ENCODE assay signal across 20 cellular contexts in the genomic region with DNA sequence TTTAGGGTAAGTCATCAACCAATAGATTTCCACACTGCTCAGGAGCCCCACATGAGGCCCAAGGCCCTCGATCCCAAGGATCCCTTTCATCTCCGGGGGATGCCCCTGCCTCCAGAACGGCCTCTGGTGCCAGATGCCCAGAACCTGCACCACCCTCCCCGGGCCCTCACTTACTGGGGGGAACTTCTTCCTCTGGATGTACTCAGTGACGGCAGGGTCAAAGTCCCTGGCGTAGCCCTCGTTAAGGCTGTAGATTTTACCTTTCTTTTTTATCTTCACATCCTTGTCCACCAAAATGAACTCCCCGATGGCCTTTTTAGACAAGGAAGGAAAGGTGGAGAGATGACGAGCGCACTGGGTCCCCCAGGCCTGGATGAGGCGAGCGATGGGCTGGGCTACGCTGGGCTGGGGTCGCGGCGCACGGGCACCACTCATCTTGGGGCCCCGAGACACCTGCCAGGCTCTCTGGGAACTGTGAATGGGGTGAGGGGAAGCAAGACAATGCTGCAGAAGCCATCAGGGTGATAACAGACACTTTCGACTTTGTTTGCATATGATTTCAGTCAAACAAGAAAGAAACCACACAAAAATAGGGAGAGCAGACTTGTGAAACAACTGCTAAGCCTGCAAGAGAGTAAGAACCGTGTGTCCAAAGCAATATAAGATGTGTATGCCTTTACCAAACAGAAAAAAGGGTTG. TPM values are rescaled to one million over a fixed set of nuclear protein-coding genes. Genes with fewer than 3 reads are reported as not detected.
DNase-seq lines count a peak whose midpoint lies in the region; ATAC-seq and TF ChIP-seq lines count a peak whose summit lies in the region.
"Had no signal": no experiment of that assay in that cellular context is flagged by ENCODE, and none has a peak within 500 bp of the region (broad histone marks: within the 10 kb centered on the region; RNA-seq: fewer than 3 reads in every experiment).

No MANE protein-coding gene starts in this region.

- H3K79me2 ChIP-seq in OCI-LY1 (ENCODE audit: insufficient read depth, low read length), result no peaks in the 10 kb centered on the region

- no peaks in the 10 kb centered on the region for H4K20me1 ChIP-seq in OCI-LY1 (ENCODE audit: insufficient read depth, low read length)
- H4K20me1 ChIP-seq: BLaER1 treated with 17β-estradiol and CSF1 and Interleukin-3, amounts not matched to agents 10 nM and 100 nM had no signal

- no peak overlapping the region for H4K91ac ChIP-seq in neuronal stem cell (ENCODE audit: low read depth, low read length, poor library complexity)

- peaks cover 34% of the 10 kb centered on the region for H3K4me1 ChIP-seq in OCI-LY1 (ENCODE audit: insufficient read depth, low read length, severe bottlenecking)
- peaks cover 11 to 13% of the 10 kb centered on the region in 2 donors for H3K4me1 ChIP-seq in neuronal stem cell (ENCODE audit: control insufficient read depth in 2 of 2, insufficient read depth in 1 of 2, low read depth in 1 of 2, low read length in 2 of 2)

- H3K36me3 ChIP-seq in OCI-LY1 (ENCODE audit: insufficient read depth, low read length), result no peaks in the 10 kb centered on the region
- no peaks in the 10 kb centered on the region for H3K36me3 ChIP-seq in neuronal stem cell (replicated peaks in 1 of 2; ENCODE audit: control insufficient read depth in 2 of 2, insufficient read depth in 2 of 2, low read length in 2 of 2)
- H3K36me3 ChIP-seq: BLaER1 treated with 17β-estradiol and CSF1 and Interleukin-3, amounts not matched to agents 10 nM and 100 nM had no signal

- peak overlapping the region; percentile 42 for H3K18ac ChIP-seq in neuronal stem cell (ENCODE audit: low read length)

- H3K27me3 ChIP-seq in OCI-LY1 (ENCODE audit: insufficient read depth, low read length) (no peaks in the 10 kb centered on the region), neuronal stem cell (ENCODE audit: control insufficient read depth in 3 of 3, insufficient read depth in 3 of 3, low read depth in 1 of 3, low read length in 3 of 3) (peaks cover 0 to 15% (median 0%) of the 10 kb centered on the region in 3 experiments), dorsolateral prefrontal cortex (peaks cover 0 to 9% (median 0%) of the 10 kb centered on the region in 45 donors)

- H3K14ac ChIP-seq in neuronal stem cell (ENCODE audit: low read length), result no peak overlapping the region

- H3K9ac ChIP-seq in OCI-LY1 (ENCODE audit: low read length), result no peak overlapping the region
- H3K9ac ChIP-seq in neuronal stem cell (ENCODE audit: low read depth, low read length, poor library complexity), result no peak overlapping the region
- H3K9ac ChIP-seq: BLaER1 treated with 17β-estradiol and CSF1 and Interleukin-3, amounts not matched to agents 10 nM and 100 nM; GM23248; KMS-11 had no signal

- WGBS in neuronal stem cell (ENCODE audit: extremely low coverage in 2 of 2, insufficient read length in 2 of 2, insufficient replicate concordance in 1 of 2), 2 donors, result no CpG with 5 or more reads among the region's 20 CpGs

- no peaks in the 10 kb centered on the region for H3K9me2 ChIP-seq in OCI-LY1 (ENCODE audit: low read depth, low read length)

- H3K79me1 ChIP-seq in neuronal stem cell (ENCODE audit: low read depth, low read length), result no peaks in the 10 kb centered on the region

- H2BK5ac ChIP-seq in neuronal stem cell (ENCODE audit: low read length), result no peak overlapping the region

- DNase-seq in GM12865 (ENCODE audit: low read depth), result peak; percentile 10
- DNase-seq in left colon, result peak; percentile 61 to 86
- no peak for DNase-seq in neuronal stem cell (ENCODE audit: low spot score)
- DNase-seq in middle frontal gyrus (ENCODE audit: extremely low spot score, low spot score), result no peak
- DNase-seq in posterior vena cava (ENCODE audit: low spot score), result no peak
- DNase-seq in dorsolateral prefrontal cortex, result no peak
- DNase-seq: 8988T, EL, GM23248, NCI-H1105 treated with DMSO at 0.1 percent for 48 hours, NCI-H187 treated with DMSO at 0.1 percent for 48 hours, NCI-H2171, NCI-H82, RPMI8226 had no signal

- no peak overlapping the region for H3K4ac ChIP-seq in neuronal stem cell (ENCODE audit: low read length)

- H3K27ac ChIP-seq in OCI-LY1 (ENCODE audit: low read depth, low read length, poor library complexity, severe bottlenecking) (peak overlapping the region; percentile 54), neuronal stem cell (replicated peaks; ENCODE audit: low read length) (no peak overlapping the region), dorsolateral prefrontal cortex (no peak overlapping the region)
- H3K27ac ChIP-seq: BLaER1 treated with 17β-estradiol and CSF1 and Interleukin-3, amounts not matched to agents 10 nM and 100 nM; GM23248; HL-60; KMS-11 had no signal

- intact Hi-C loops in left colon (cut with DNase I, micrococcal nuclease) (no loop called here), posterior vena cava (cut with DNase I) (no loop called here), dorsolateral prefrontal cortex (cut with DNase I) (no loop called here)

- H3K4me2 ChIP-seq in OCI-LY1 (ENCODE audit: low read length) (peak overlapping the region; percentile 10; the same call in 1 of the 2 replicates), neuronal stem cell (ENCODE audit: insufficient read depth, low read length, poor library complexity, severe bottlenecking) (no peak overlapping the region)
- H3K4me2 ChIP-seq: BLaER1 treated with 17β-estradiol and CSF1 and Interleukin-3, amounts not matched to agents 10 nM and 100 nM; KMS-11 had no signal

- no peak overlapping the region for H4K8ac ChIP-seq in neuronal stem cell (ENCODE audit: low read depth, low read length)

- TF ChIP-seq CTCF in GM12865 (IDR thresholded peaks at IDR 0.05; ENCODE audit: insufficient read depth, low read depth, low read length, missing control alignments), result no peak
- TF ChIP-seq CTCF in OCI-LY1 (IDR thresholded peaks at IDR 0.05; ENCODE audit: low read length), result no peak
- no peak for TF ChIP-seq CTCF in dorsolateral prefrontal cortex (IDR thresholded peaks at IDR 0.05 in 54 of 56, conservative IDR thresholded peaks at IDR 0.05 in 2 of 56; ENCODE audit: low read depth in 1 of 56, partially characterized antibody in 56 of 56)

- no peak overlapping the region for H2AFZ ChIP-seq in OCI-LY1 (ENCODE audit: low read length)
- peak overlapping the region; percentile 92 for H2AFZ ChIP-seq in neuronal stem cell (ENCODE audit: low read length)
- H2AFZ ChIP-seq: GM23248 had no signal

- peak overlapping the region; percentile 71 for H2BK15ac ChIP-seq in neuronal stem cell (ENCODE audit: low read length)

- no peak overlapping the region for H2AK5ac ChIP-seq in neuronal stem cell (ENCODE audit: low read depth, low read length)

- no peaks in the 10 kb centered on the region for H3K9me3 ChIP-seq in OCI-LY1 (ENCODE audit: low read length)
- no peaks in the 10 kb centered on the region for H3K9me3 ChIP-seq in neuronal stem cell (replicated peaks in 1 of 2; ENCODE audit: control insufficient read depth in 2 of 2, insufficient read depth in 1 of 2, low read depth in 1 of 2, low read length in 2 of 2)
- H3K9me3 ChIP-seq: BLaER1 treated with 17β-estradiol and CSF1 and Interleukin-3, amounts not matched to agents 10 nM and 100 nM had no signal

- H3K4me3 ChIP-seq in GM12865 (ENCODE audit: low read depth, low read length), result no peak overlapping the region
- no peak overlapping the region for H3K4me3 ChIP-seq in OCI-LY1 (ENCODE audit: low read depth, low read length, poor library complexity, severe bottlenecking)
- H3K4me3 ChIP-seq in neuronal stem cell (ENCODE audit: low read length in 2 of 2), result no peak overlapping the region
- no peak overlapping the region for H3K4me3 ChIP-seq in dorsolateral prefrontal cortex
- H3K4me3 ChIP-seq: BLaER1 treated with 17β-estradiol and CSF1 and Interleukin-3, amounts not matched to agents 10 nM and 100 nM; GM23248 had no signal

- H3F3A ChIP-seq in OCI-LY1 (ENCODE audit: insufficient read depth, low read length), result no peaks in the 10 kb centered on the region

- H2BK12ac ChIP-seq in neuronal stem cell (ENCODE audit: low read length), result no peak overlapping the region

- no peak overlapping the region for H2BK120ac ChIP-seq in neuronal stem cell (ENCODE audit: low read depth, low read length)

- ATAC-seq in left colon (peak; percentile 40), HG02588 (IDR thresholded peaks at IDR 0.05; ENCODE audit: unreplicated experiment) (no peak)

- peak overlapping the region; percentile 57 for H3K23ac ChIP-seq in neuronal stem cell (ENCODE audit: low read depth, low read length, poor library complexity)

RNA-seq across cellular contexts. Expression of a gene that starts 13.2 kb away (rescaled TPM):
- total RNA-seq in left colon (not detected), posterior vena cava (not detected), dorsolateral prefrontal cortex (under 1 TPM in 1 of 120 experiments, not detected in 119; 0.40 TPM)
- 0.03 TPM for polyA plus RNA-seq in neuronal stem cell (2013, experiment 1 of 2)
- polyA plus RNA-seq in neuronal stem cell (2013, experiment 2 of 2), result not detected
- total RNA-seq: GM23248, NCI-H460 had no signal
- polyA plus RNA-seq: GM23248 had no signal

RNA-seq across cellular contexts. Expression of a gene that starts 32.5 kb away (rescaled TPM):
- total RNA-seq in left colon (10 to 100 TPM; 53.4 to 71.6 TPM), posterior vena cava (1 to 10 TPM; 4.2 to 4.7 TPM), dorsolateral prefrontal cortex (1 to 10 TPM in 84 of 120 experiments, under 1 TPM in 27, not detected in 9; 0.58 to 7.0 (median 1.4) TPM)
- polyA plus RNA-seq in neuronal stem cell (2013, experiment 1 of 2), result 0.45 TPM
- 0.43 TPM for polyA plus RNA-seq in neuronal stem cell (2013, experiment 2 of 2)
- total RNA-seq: GM23248 had no signal
- polyA plus RNA-seq: GM23248 had no signal

RNA-seq across cellular contexts. Expression of a gene that starts 51.9 kb away (rescaled TPM):
- total RNA-seq in left colon, result 1 to 10 TPM; 1.9 to 3.4 TPM
- 5.3 TPM for polyA plus RNA-seq in neuronal stem cell (2013, experiment 1 of 2)
- polyA plus RNA-seq in neuronal stem cell (2013, experiment 2 of 2), result 5.3 TPM
- not detected for total RNA-seq in posterior vena cava
- total RNA-seq in dorsolateral prefrontal cortex, result 1 to 10 TPM in 42 of 120 experiments, under 1 TPM in 64, not detected in 14; 0.14 to 2.3 (median 0.86) TPM
- total RNA-seq: GM23248 had no signal
- polyA plus RNA-seq: GM23248 had no signal

Comparison
In these comparisons a context has a peak if more than half of its experiments do, and no peak if none do; other contexts are left out.
1. DNase-seq: peak in GM12865 (single experiment) and left colon (2 of 2); none in neuronal stem cell (single experiment), middle frontal gyrus (single experiment), posterior vena cava (single experiment) and dorsolateral prefrontal cortex (0 of 10).
2. RNA of a gene that starts 32.5 kb away (total RNA-seq): 53.4 to 71.6 TPM in left colon; 4.2 to 4.7 TPM in posterior vena cava and 0.58 to 7.0 TPM in dorsolateral prefrontal cortex; every median in the first group is over 4 times any median in the second.